8 cellular contexts compared by ENCODE assay signal in the genomic region with DNA sequence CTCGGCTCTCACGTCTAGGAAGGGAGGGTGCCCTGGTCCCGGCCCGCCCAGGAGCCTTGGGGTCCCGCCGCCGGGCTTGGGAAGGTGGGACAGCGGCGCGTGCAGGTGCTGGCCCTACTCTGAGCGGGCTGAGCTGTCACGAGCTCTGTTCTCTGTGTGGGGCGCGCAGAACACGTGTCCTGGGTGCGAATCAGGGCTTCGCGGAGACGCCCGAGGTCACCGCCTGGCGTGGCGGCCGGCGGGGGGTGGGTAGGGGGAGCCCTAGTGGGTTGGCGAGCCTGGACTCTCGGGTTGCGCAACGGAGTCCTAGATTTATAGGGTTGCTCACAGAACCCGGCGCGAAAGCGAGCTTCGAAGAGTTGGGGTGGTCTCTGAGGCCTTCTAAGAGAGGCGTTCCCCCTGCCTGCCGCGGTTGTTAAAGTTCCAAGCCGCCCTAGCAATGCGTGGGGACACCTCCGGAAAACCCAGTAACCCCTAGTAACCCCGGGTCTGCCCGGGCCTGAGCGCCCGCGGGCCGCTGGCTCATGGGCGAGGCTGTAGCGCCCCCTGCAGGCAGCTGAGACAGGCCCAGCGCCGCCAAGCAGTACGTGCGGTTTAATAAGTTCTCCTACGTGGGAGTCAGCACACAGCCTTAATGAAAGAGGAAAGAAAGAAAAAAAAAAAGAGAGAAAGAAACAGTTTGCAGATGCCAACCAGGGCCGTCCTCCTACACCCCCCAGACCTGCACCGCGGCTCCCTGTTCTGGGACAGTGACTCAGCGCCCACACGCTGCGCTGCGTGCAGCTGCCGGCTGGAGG. TPM values are rescaled to one million over a fixed set of nuclear protein-coding genes. Genes with fewer than 3 reads are reported as not detected.
DNase-seq lines count a peak whose midpoint lies in the region; ATAC-seq, FAIRE-seq and TF ChIP-seq lines count a peak whose summit lies in the region.

No MANE protein-coding gene starts in this region.

- TF ChIP-seq CTCF in fibroblast of mammary gland (conservative IDR thresholded peaks at IDR 0.05; ENCODE audit: control insufficient read depth, insufficient read depth, low read depth, low read length) (peak; percentile 71), natural killer cell (IDR thresholded peaks at IDR 0.05) (peak; percentile 99)

- peaks cover 52% of the 10 kb centered on the region for H3K27me3 Mint-ChIP-seq in activated T-helper 1 cell treated with anti-CD3 and anti-CD28 coated beads, Interleukin-12 subunit alpha, Interleukin-12 subunit beta, Interleukin-2, Interleukin-4 antibody, amounts not matched to agents 30 ng/mL and 10 ng/mL and 1 ng/mL, durations not matched to agents 14 hours and 24 hours and 36 hours (ENCODE audit: insufficient read depth)
- peaks cover 42% of the 10 kb centered on the region in 2 donors for H3K27me3 Mint-ChIP-seq in natural killer cell (ENCODE audit: low read depth in 2 of 2)

- H3K27ac Mint-ChIP-seq in activated T-helper 1 cell treated with anti-CD3 and anti-CD28 coated beads, Interleukin-12 subunit alpha, Interleukin-12 subunit beta, Interleukin-2, Interleukin-4 antibody, amounts not matched to agents 30 ng/mL and 10 ng/mL and 1 ng/mL, durations not matched to agents 14 hours and 24 hours and 36 hours: peak overlapping the region; percentile 83
- H3K27ac Mint-ChIP-seq in natural killer cell: peak overlapping the region; percentile 66 to 81

- H3K36me3 Mint-ChIP-seq in activated T-helper 1 cell treated with anti-CD3 and anti-CD28 coated beads, Interleukin-12 subunit alpha, Interleukin-12 subunit beta, Interleukin-2, Interleukin-4 antibody, amounts not matched to agents 30 ng/mL and 10 ng/mL and 1 ng/mL, durations not matched to agents 14 hours and 24 hours and 36 hours (ENCODE audit: low read depth): peaks cover 5% of the 10 kb centered on the region
- H3K36me3 Mint-ChIP-seq in natural killer cell: no peaks in the 10 kb centered on the region

- DNase-seq in COR-L47 (lab: John Stamatoyannopoulos, UW) (peak; percentile 77), RCC 7860 (ENCODE audit: low spot score) (peak; percentile 92), fibroblast of mammary gland (ENCODE audit: low read depth) (peak; percentile 92), natural killer cell (peak; percentile 80)
- peak; percentile 71 for DNase-seq in activated T-helper 1 cell treated with anti-CD3 and anti-CD28 coated beads, Interleukin-12 subunit alpha, Interleukin-12 subunit beta, Interleukin-2, Interleukin-4 antibody, amounts not matched to agents 30 ng/mL and 10 ng/mL and 1 ng/mL, durations not matched to agents 14 hours and 24 hours and 36 hours (ENCODE audit: low spot score)
- peak; percentile 88 for DNase-seq in stimulated activated naive CD4-positive, alpha-beta T cell treated with Interleukin-2 at 50 U/mL for 16 hours (lab: John Stamatoyannopoulos, UW)

- peak overlapping the region; percentile 98 for H3K4me3 ChIP-seq in fibroblast of mammary gland (ENCODE audit: control insufficient read depth, low read depth, low read length)

- peak; percentile 68 for FAIRE-seq in RCC 7860 (lab: Jason Lieb, UNC)

- H3K9me3 Mint-ChIP-seq in activated T-helper 1 cell treated with anti-CD3 and anti-CD28 coated beads, Interleukin-12 subunit alpha, Interleukin-12 subunit beta, Interleukin-2, Interleukin-4 antibody, amounts not matched to agents 30 ng/mL and 10 ng/mL and 1 ng/mL, durations not matched to agents 14 hours and 24 hours and 36 hours: no peaks in the 10 kb centered on the region
- H3K9me3 Mint-ChIP-seq in natural killer cell: no peaks in the 10 kb centered on the region

- peaks cover 68% of the 10 kb centered on the region for H3K4me1 Mint-ChIP-seq in activated T-helper 1 cell treated with anti-CD3 and anti-CD28 coated beads, Interleukin-12 subunit alpha, Interleukin-12 subunit beta, Interleukin-2, Interleukin-4 antibody, amounts not matched to agents 30 ng/mL and 10 ng/mL and 1 ng/mL, durations not matched to agents 14 hours and 24 hours and 36 hours (ENCODE audit: low read depth)
- peaks cover 48 to 51% of the 10 kb centered on the region in 2 donors for H3K4me1 Mint-ChIP-seq in natural killer cell

- ATAC-seq in GM19452 (IDR thresholded peaks at IDR 0.05; ENCODE audit: unreplicated experiment): peak; percentile 62
- peak; percentile 43 for ATAC-seq in HG03565 (IDR thresholded peaks at IDR 0.05; ENCODE audit: unreplicated experiment)
- peak; percentile 67 to 85 (median 81) for ATAC-seq in natural killer cell

- intact Hi-C loops in activated T-helper 1 cell treated with anti-CD3 and anti-CD28 coated beads, Interleukin-12 subunit alpha, Interleukin-12 subunit beta, Interleukin-2, Interleukin-4 antibody, amounts not matched to agents 30 ng/mL and 10 ng/mL and 1 ng/mL, durations not matched to agents 14 hours and 24 hours and 36 hours (cut with micrococcal nuclease): loop anchor here (1.0 to 10.0 kb wide), 21 partner anchors 9 to 1623 kb away; a partner anchor contains a TSS
- intact Hi-C loops in natural killer cell (cut with micrococcal nuclease): loop anchor here (1.0 to 10.0 kb wide), 7 partner anchors 99 to 773 kb away; no protein-coding TSS in a partner anchor

- H3K4me3 Mint-ChIP-seq in activated T-helper 1 cell treated with anti-CD3 and anti-CD28 coated beads, Interleukin-12 subunit alpha, Interleukin-12 subunit beta, Interleukin-2, Interleukin-4 antibody, amounts not matched to agents 30 ng/mL and 10 ng/mL and 1 ng/mL, durations not matched to agents 14 hours and 24 hours and 36 hours: peak overlapping the region; percentile 77
- H3K4me3 Mint-ChIP-seq in natural killer cell: peak overlapping the region; percentile 94

RNA-seq across cellular contexts. Expression of a gene that starts 2.7 kb away (rescaled TPM):
- total RNA-seq in activated T-helper 1 cell treated with anti-CD3 and anti-CD28 coated beads, Interleukin-12 subunit alpha, Interleukin-12 subunit beta, Interleukin-2, Interleukin-4 antibody, amounts not matched to agents 30 ng/mL and 10 ng/mL and 1 ng/mL, durations not matched to agents 14 hours and 24 hours and 36 hours: 2.0 and 2.3 TPM in 2 replicates
- 1 to 10 TPM in 2 of 3 donors, under 1 TPM in 1; 0.82 to 7.0 (median 5.8) TPM for total RNA-seq in natural killer cell

RNA-seq across cellular contexts. Expression of a gene that starts 13.6 kb away (rescaled TPM):
- total RNA-seq in activated T-helper 1 cell treated with anti-CD3 and anti-CD28 coated beads, Interleukin-12 subunit alpha, Interleukin-12 subunit beta, Interleukin-2, Interleukin-4 antibody, amounts not matched to agents 30 ng/mL and 10 ng/mL and 1 ng/mL, durations not matched to agents 14 hours and 24 hours and 36 hours: 5.3 and 5.4 TPM in 2 replicates
- 10 to 100 TPM; 25.2 to 26.9 (median 26.3) TPM for total RNA-seq in natural killer cell

Comparison
In these comparisons a context has a peak if more than half of its experiments do, and no peak if none do; other contexts are left out.
1. Peak in every context shown above with its lines: DNase-seq, ATAC-seq and H3K4me3 ChIP-seq.